Comparison of ENCODE assay signal across 2 cellular contexts in genomic region chr6:167121471-167121870, GRCh38.
TF ChIP-seq lines count a peak whose summit lies in the region.

No MANE protein-coding gene starts in this region.

TF ChIP-seq in HepG2, 621 proteins besides CTCF, POLR2A, EP300 and RAD21:
- TF ChIP-seq ARID4A (CRISPR knock-in tag; IDR thresholded peaks at IDR 0.05; ENCODE audit: borderline replicate concordance) (0 out of 2 replicates have a peak, but pooled peaks have one; percentile 22), ZBTB3 (CRISPR knock-in tag; IDR thresholded peaks at IDR 0.05; ENCODE audit: borderline replicate concordance, low read depth) (no peak)

TF ChIP-seq in H1, 55 proteins besides CTCF, POLR2A, EP300 and RAD21:
- no peak for TF ChIP-seq RNF2 (IDR thresholded peaks at IDR 0.05; ENCODE audit: borderline replicate concordance, low read depth, low read length, missing control alignments, poor library complexity, severe bottlenecking)
- TF ChIP-seq TAF7 (optimal IDR thresholded peaks at IDR 0.05; ENCODE audit: borderline replicate concordance, low read depth, low read length): no peak
- no peak for TF ChIP-seq PHF8 (conservative IDR thresholded peaks at IDR 0.05; ENCODE audit: low read depth, low read length)
- no peak for TF ChIP-seq KDM4A (IDR thresholded peaks at IDR 0.05; ENCODE audit: low read depth, low read length, severe bottlenecking)
- TF ChIP-seq JUN (IDR thresholded peaks at IDR 0.05; ENCODE audit: low read depth, low read length): no peak
- TF ChIP-seq HDAC2 (IDR thresholded peaks at IDR 0.05; ENCODE audit: borderline replicate concordance in 1 of 2, low read depth in 2 of 2, low read length in 2 of 2): no peak
- no peak for TF ChIP-seq TEAD4 (IDR thresholded peaks at IDR 0.05; ENCODE audit: low read depth, low read length)
- no peak for TF ChIP-seq RBBP5 (IDR thresholded peaks at IDR 0.05; ENCODE audit: borderline replicate concordance, low read depth, low read length)
- no peak for TF ChIP-seq SRF (IDR thresholded peaks at IDR 0.05; ENCODE audit: low read depth, low read length)
- no peak for TF ChIP-seq SP4 (IDR thresholded peaks at IDR 0.05; ENCODE audit: low read length)
- no peak for TF ChIP-seq POU5F1 (IDR thresholded peaks at IDR 0.05; ENCODE audit: low read depth, low read length)
- no peak for TF ChIP-seq HDAC6 (IDR thresholded peaks at IDR 0.05; ENCODE audit: low read depth, low read length)
- TF ChIP-seq MAFK (IDR thresholded peaks at IDR 0.05; ENCODE audit: low read depth, low read length): no peak
- no peak for TF ChIP-seq ATF3 (IDR thresholded peaks at IDR 0.05; ENCODE audit: insufficient read depth, low read depth, low read length)
- no peak for TF ChIP-seq E2F6 (IDR thresholded peaks at IDR 0.05)
- no peak for TF ChIP-seq EGR1 (IDR thresholded peaks at IDR 0.05; ENCODE audit: borderline replicate concordance, low read depth, low read length)
- no peak for TF ChIP-seq KDM1A (IDR thresholded peaks at IDR 0.05; ENCODE audit: borderline replicate concordance, low read length)
- TF ChIP-seq CBX8 (IDR thresholded peaks at IDR 0.05; ENCODE audit: borderline replicate concordance, low read depth, low read length): no peak
- no peak for TF ChIP-seq GTF2F1 (IDR thresholded peaks at IDR 0.05; ENCODE audit: borderline replicate concordance, low read depth, low read length)
- no peak for TF ChIP-seq SUZ12 (IDR thresholded peaks at IDR 0.05; ENCODE audit: low read length)
